In the genomic region with DNA sequence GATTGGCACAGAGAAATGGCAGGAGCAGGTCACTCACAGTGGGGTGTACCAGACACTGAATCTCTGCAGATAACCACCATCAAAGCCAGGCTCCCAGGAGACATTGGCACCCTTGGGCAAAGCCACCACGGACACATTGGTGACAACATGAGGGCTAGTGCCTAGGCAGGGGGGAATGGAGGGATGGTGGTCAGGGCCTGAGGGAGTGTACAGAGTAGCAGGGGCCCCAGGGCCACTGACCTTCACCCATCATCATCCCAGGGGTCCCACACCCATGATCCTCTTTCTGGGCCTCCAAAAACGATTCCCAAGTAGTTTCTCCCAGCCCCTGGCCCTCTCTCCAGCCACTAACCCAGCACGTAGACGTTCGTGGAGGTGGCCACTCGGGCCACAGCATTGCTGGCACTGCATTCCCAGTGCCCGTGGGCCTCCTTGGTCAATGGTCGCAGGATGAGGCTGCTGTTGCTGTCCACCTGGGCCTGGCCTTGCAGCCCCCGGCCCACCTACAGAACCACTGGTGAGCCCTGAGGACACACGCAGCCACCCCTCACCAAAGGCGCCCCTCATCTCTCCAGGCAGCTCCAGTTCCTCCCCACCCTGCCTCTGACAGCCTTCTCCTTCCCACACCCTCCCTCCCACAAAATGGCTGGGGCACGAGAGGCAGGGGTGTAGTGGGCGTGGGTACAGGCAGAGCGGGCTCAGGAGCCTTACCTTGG, we compare ENCODE assay signal across 28 cellular contexts. TPM values are rescaled to one million over a fixed set of nuclear protein-coding genes. Genes with fewer than 3 reads are reported as not detected.
"Had no signal": no experiment of that assay in that cellular context is flagged by ENCODE, and none has a peak within 500 bp of the region (broad histone marks: within the 10 kb centered on the region; RNA-seq: fewer than 3 reads in every experiment).

No MANE protein-coding gene starts in this region.

- H3K9me3 Mint-ChIP-seq: activated B cell treated with CpG ODN at 0.5 μM for 24 hours; activated CD4-positive, alpha-beta T cell treated with anti-CD3 and anti-CD28 coated beads, Interleukin-2, amount 10 ng/mL, durations not matched to agents 24 days and 14 days; activated naive CD4-positive, alpha-beta T cell treated with anti-CD3 and anti-CD28 coated beads, Interleukin-2, amount 10 ng/mL, durations not matched to agents 7 days and 5 days; activated naive CD8-positive, alpha-beta T cell treated with anti-CD3 and anti-CD28 coated beads for 36 hours; activated T-helper 2 cell treated with anti-CD3 and anti-CD28 coated beads, Interferon-gamma antibody, Interleukin-2, Interleukin-4, amounts not matched to agents 10 μg/mL and 5 μg/mL and 100 μg/mL, durations not matched to agents 14 hours and 24 hours and 36 hours had no signal

- H3K36me3 ChIP-seq: brain microvascular endothelial cell, cardiac muscle cell, Peyer's patch had no signal

- H3K27ac ChIP-seq: brain microvascular endothelial cell, cardiac muscle cell, Peyer's patch had no signal

- H3K36me3 Mint-ChIP-seq: activated CD8-positive, alpha-beta memory T cell treated with anti-CD3 and anti-CD28 coated beads, Interleukin-2, amount 10 ng/mL, durations not matched to agents 7 days and 5 days; activated naive CD4-positive, alpha-beta T cell treated with anti-CD3 and anti-CD28 coated beads, Interleukin-2, amount 10 ng/mL, durations not matched to agents 7 days and 5 days; activated naive CD8-positive, alpha-beta T cell treated with anti-CD3 and anti-CD28 coated beads for 36 hours had no signal

- H3K4me3 ChIP-seq: cardiac muscle cell, K562, Peyer's patch had no signal

- H3K9me3 ChIP-seq: Peyer's patch had no signal

- ATAC-seq: activated CD8-positive, alpha-beta memory T cell treated with anti-CD3 and anti-CD28 coated beads, Interleukin-2, amount 10 ng/mL, durations not matched to agents 7 days and 5 days; K562; T-helper 17 cell had no signal

- DNase-seq: activated B cell treated with CpG ODN at 0.5 μM for 24 hours; activated CD4-positive, alpha-beta T cell treated with anti-CD3 and anti-CD28 coated beads for 1 hour; activated CD4-positive, alpha-beta T cell treated with anti-CD3 and anti-CD28 coated beads, Interleukin-2, amount 10 ng/mL, durations not matched to agents 24 days and 14 days; activated CD4-positive, alpha-beta T cell treated with anti-CD3 and anti-CD28 coated beads, Interleukin-2, amount 50 U/mL, for 48 hours; activated CD8-positive, alpha-beta memory T cell treated with anti-CD3 and anti-CD28 coated beads, Interleukin-2, amount 10 ng/mL, durations not matched to agents 7 days and 5 days; activated gamma-delta T cell treated with Interleukin-2 at 50 U/mL for 16 hours; activated naive CD4-positive, alpha-beta T cell treated with anti-CD3 and anti-CD28 coated beads, Interleukin-2, amount 10 ng/mL, durations not matched to agents 7 days and 5 days; activated naive CD8-positive, alpha-beta T cell treated with anti-CD3 and anti-CD28 coated beads for 36 hours; activated T-cell treated with anti-CD3 and anti-CD28 coated beads, Interleukin-2, amount 50 U/mL, for 48 hours; brain microvascular endothelial cell; Karpas-422; MM.1S; NCI-H1105; NCI-H146; NCI-H187 treated with DMSO at 0.1 percent for 48 hours; NCI-H2171; NCI-H2227 treated with DMSO at 0.1 percent for 48 hours; NCI-H446 treated with DMSO at 0.1 percent for 48 hours; NCI-H526 treated with DMSO at 0.1 percent for 48 hours; NK-92 treated with Interleukin-12 subunit alpha and Interleukin-12 subunit beta, amount 100 ng/mL, for 24 hours; SHP77 treated with DMSO at 0.1 percent for 48 hours; T-helper 17 cell; T-helper 9 cell had no signal

- H3K27ac Mint-ChIP-seq: activated B cell treated with CpG ODN at 0.5 μM for 24 hours; activated CD4-positive, alpha-beta T cell treated with anti-CD3 and anti-CD28 coated beads, Interleukin-2, amount 10 ng/mL, durations not matched to agents 24 days and 14 days; activated CD8-positive, alpha-beta memory T cell treated with anti-CD3 and anti-CD28 coated beads, Interleukin-2, amount 10 ng/mL, durations not matched to agents 7 days and 5 days; activated naive CD4-positive, alpha-beta T cell treated with anti-CD3 and anti-CD28 coated beads, Interleukin-2, amount 10 ng/mL, durations not matched to agents 7 days and 5 days; activated naive CD8-positive, alpha-beta T cell treated with anti-CD3 and anti-CD28 coated beads for 36 hours; activated T-helper 2 cell treated with anti-CD3 and anti-CD28 coated beads, Interferon-gamma antibody, Interleukin-2, Interleukin-4, amounts not matched to agents 10 μg/mL and 5 μg/mL and 100 μg/mL, durations not matched to agents 14 hours and 24 hours and 36 hours; T-helper 17 cell had no signal

- H3K4me3 Mint-ChIP-seq: activated B cell treated with CpG ODN at 0.5 μM for 24 hours; activated CD4-positive, alpha-beta T cell treated with anti-CD3 and anti-CD28 coated beads, Interleukin-2, amount 10 ng/mL, durations not matched to agents 24 days and 14 days; activated CD8-positive, alpha-beta memory T cell treated with anti-CD3 and anti-CD28 coated beads, Interleukin-2, amount 10 ng/mL, durations not matched to agents 7 days and 5 days; activated naive CD4-positive, alpha-beta T cell treated with anti-CD3 and anti-CD28 coated beads, Interleukin-2, amount 10 ng/mL, durations not matched to agents 7 days and 5 days; activated naive CD8-positive, alpha-beta T cell treated with anti-CD3 and anti-CD28 coated beads for 36 hours; T-helper 17 cell had no signal

- H3K27me3 ChIP-seq: brain microvascular endothelial cell, cardiac muscle cell, Peyer's patch had no signal

- H3K27me3 Mint-ChIP-seq: activated naive CD8-positive, alpha-beta T cell treated with anti-CD3 and anti-CD28 coated beads for 36 hours had no signal

RNA-seq across cellular contexts. Expression of gene IGSF9, which starts 14.2 kb away (rescaled TPM):
- total RNA-seq: activated B cell treated with CpG ODN at 0.5 μM for 24 hours; activated CD4-positive, alpha-beta T cell treated with anti-CD3 and anti-CD28 coated beads, Interleukin-2, amount 10 ng/mL, durations not matched to agents 24 days and 14 days; activated CD8-positive, alpha-beta memory T cell treated with anti-CD3 and anti-CD28 coated beads, Interleukin-2, amount 10 ng/mL, durations not matched to agents 7 days and 5 days; activated T-helper 2 cell treated with anti-CD3 and anti-CD28 coated beads, Interferon-gamma antibody, Interleukin-2, Interleukin-4, amounts not matched to agents 10 μg/mL and 5 μg/mL and 100 μg/mL, durations not matched to agents 14 hours and 24 hours and 36 hours; SK-MEL-5 had no signal

RNA-seq across cellular contexts. Expression of gene SLAMF9, which starts 22.8 kb away (rescaled TPM):
- total RNA-seq: activated B cell treated with CpG ODN at 0.5 μM for 24 hours; activated CD4-positive, alpha-beta T cell treated with anti-CD3 and anti-CD28 coated beads, Interleukin-2, amount 10 ng/mL, durations not matched to agents 24 days and 14 days; activated CD8-positive, alpha-beta memory T cell treated with anti-CD3 and anti-CD28 coated beads, Interleukin-2, amount 10 ng/mL, durations not matched to agents 7 days and 5 days; activated naive CD8-positive, alpha-beta T cell treated with anti-CD3 and anti-CD28 coated beads for 36 hours; activated T-helper 2 cell treated with anti-CD3 and anti-CD28 coated beads, Interferon-gamma antibody, Interleukin-2, Interleukin-4, amounts not matched to agents 10 μg/mL and 5 μg/mL and 100 μg/mL, durations not matched to agents 14 hours and 24 hours and 36 hours; cardiac muscle cell; K562; Peyer's patch; T-helper 17 cell had no signal
- polyA plus RNA-seq: cardiac muscle cell had no signal

RNA-seq across cellular contexts. Expression of gene CFAP45, which starts 31.3 kb away (rescaled TPM):
- total RNA-seq: cardiac muscle cell had no signal
- polyA plus RNA-seq: cardiac muscle cell had no signal
